Comparison of ENCODE assay signal across 19 cellular contexts in genomic region chr9:137891588-137892423, GRCh38. TPM values are rescaled to one million over a fixed set of nuclear protein-coding genes. Genes with fewer than 3 reads are reported as not detected.
DNase-seq lines count a peak whose midpoint lies in the region; ATAC-seq and TF ChIP-seq lines count a peak whose summit lies in the region.
"Had no signal": no experiment of that assay in that cellular context is flagged by ENCODE, and none has a peak within 500 bp of the region (broad histone marks: within the 10 kb centered on the region; RNA-seq: fewer than 3 reads in every experiment).

No MANE protein-coding gene starts in this region.

- H3K4me1 Mint-ChIP-seq in stimulated activated effector memory CD8-positive, alpha-beta T cell treated with anti-CD3 and anti-CD28 coated beads, Interleukin-12 subunit alpha, Interleukin-12 subunit beta, amount 100 ng/mL, for 72 hours, result no peaks in the 10 kb centered on the region
- H3K4me1 Mint-ChIP-seq in activated CD4-positive, alpha-beta memory T cell treated with anti-CD3 and anti-CD28 coated beads for 36 hours (ENCODE audit: low read depth), result no peaks in the 10 kb centered on the region

- no peaks in the 10 kb centered on the region for H3K36me3 ChIP-seq in HEK293 (ENCODE audit: control insufficient read depth in 2 of 2, insufficient read depth in 1 of 2, low read length in 2 of 2)
- H3K36me3 ChIP-seq: BE2C, MG63, SJSA1 had no signal

- H3K27ac Mint-ChIP-seq in stimulated activated effector memory CD8-positive, alpha-beta T cell treated with anti-CD3 and anti-CD28 coated beads, Interleukin-12 subunit alpha, Interleukin-12 subunit beta, amount 100 ng/mL, for 72 hours, result no peak overlapping the region
- H3K27ac Mint-ChIP-seq in activated CD4-positive, alpha-beta memory T cell treated with anti-CD3 and anti-CD28 coated beads for 36 hours, result no peak overlapping the region

- POLR2A ChIA-PET in HEK293 (lab: Yijun Ruan, JAX), result no interaction called here
- POLR2A ChIA-PET in activated CD4-positive, alpha-beta memory T cell treated with anti-CD3 and anti-CD28 coated beads for 36 hours (lab: Charles Lee), result no interaction called here

- peak; percentile 6 for ATAC-seq in stimulated activated effector memory CD8-positive, alpha-beta T cell treated with anti-CD3 and anti-CD28 coated beads, Interleukin-12 subunit alpha, Interleukin-12 subunit beta, amount 100 ng/mL, for 72 hours
- ATAC-seq: A549 had no signal

- no peaks in the 10 kb centered on the region for H3K27me3 Mint-ChIP-seq in activated CD4-positive, alpha-beta memory T cell treated with anti-CD3 and anti-CD28 coated beads for 36 hours

- H3K4me3 Mint-ChIP-seq in stimulated activated effector memory CD8-positive, alpha-beta T cell treated with anti-CD3 and anti-CD28 coated beads, Interleukin-12 subunit alpha, Interleukin-12 subunit beta, amount 100 ng/mL, for 72 hours, result no peak overlapping the region
- H3K4me3 Mint-ChIP-seq in activated CD4-positive, alpha-beta memory T cell treated with anti-CD3 and anti-CD28 coated beads for 36 hours, result no peak overlapping the region

- H3K27ac ChIP-seq in HEK293 (ENCODE audit: extremely low read depth, low read depth, low read length) (no peak overlapping the region), cingulate gyrus (ENCODE audit: low read depth, low read length) (peak overlapping the region; percentile 47)
- H3K27ac ChIP-seq: A549, SJSA1 had no signal

- CTCF ChIA-PET in HEK293 (lab: Yijun Ruan, JAX), result no interaction called here
- CTCF ChIA-PET in activated CD4-positive, alpha-beta memory T cell treated with anti-CD3 and anti-CD28 coated beads for 36 hours (lab: Charles Lee), result no interaction called here

- intact Hi-C loops in activated CD4-positive, alpha-beta memory T cell treated with anti-CD3 and anti-CD28 coated beads for 36 hours (cut with micrococcal nuclease), result no loop called here

- H3K9me3 ChIP-seq in HEK293 (ENCODE audit: control insufficient read depth, insufficient read depth, low read depth, low read length), result no peaks in the 10 kb centered on the region
- H3K9me3 ChIP-seq: BE2C, MG63, SJSA1 had no signal

- no peaks in the 10 kb centered on the region for H3K9me3 Mint-ChIP-seq in stimulated activated effector memory CD8-positive, alpha-beta T cell treated with anti-CD3 and anti-CD28 coated beads, Interleukin-12 subunit alpha, Interleukin-12 subunit beta, amount 100 ng/mL, for 72 hours
- no peaks in the 10 kb centered on the region for H3K9me3 Mint-ChIP-seq in activated CD4-positive, alpha-beta memory T cell treated with anti-CD3 and anti-CD28 coated beads for 36 hours

- peak; percentile 24 for DNase-seq in D341Med (ENCODE audit: low spot score)
- no peak for DNase-seq in stimulated activated effector memory CD8-positive, alpha-beta T cell treated with anti-CD3 and anti-CD28 coated beads, Interleukin-12 subunit alpha, Interleukin-12 subunit beta, amount 100 ng/mL, for 72 hours (ENCODE audit: low spot score in 2 of 2)
- no peak for DNase-seq in GF-D8 (lab: John Stamatoyannopoulos, UW)
- no peak for DNase-seq in retina
- DNase-seq in activated CD4-positive, alpha-beta memory T cell treated with anti-CD3 and anti-CD28 coated beads for 36 hours, result no peak
- DNase-seq: BE2C, GOT3, MG63, NCI-H1417, NCI-H1694 treated with DMSO at 0.1 percent for 48 hours, NCI-H2081 treated with DMSO at 0.1 percent for 48 hours, NCI-H524 treated with DMSO at 0.1 percent for 48 hours, NCI-H82 had no signal

- H3K36me3 Mint-ChIP-seq in stimulated activated effector memory CD8-positive, alpha-beta T cell treated with anti-CD3 and anti-CD28 coated beads, Interleukin-12 subunit alpha, Interleukin-12 subunit beta, amount 100 ng/mL, for 72 hours, result no peaks in the 10 kb centered on the region
- no peaks in the 10 kb centered on the region for H3K36me3 Mint-ChIP-seq in activated CD4-positive, alpha-beta memory T cell treated with anti-CD3 and anti-CD28 coated beads for 36 hours

- H3K4me1 ChIP-seq in HEK293 (ENCODE audit: control insufficient read depth, insufficient read depth, low read length), result no peaks in the 10 kb centered on the region
- H3K4me1 ChIP-seq: A549, BE2C, SJSA1 had no signal

- no peak overlapping the region for H3K4me3 ChIP-seq in HEK293 (ENCODE audit: low read depth, low read length)
- H3K4me3 ChIP-seq: A549, MG63, SJSA1 had no signal

- TF ChIP-seq CTCF in HEK293 (tag by site-specific recombination; IDR thresholded peaks at IDR 0.05), result no peak

TF ChIP-seq in HEK293, 187 proteins besides CTCF, POLR2A, EP300 and RAD21:
- TF ChIP-seq ZNF341 (tag by site-specific recombination; IDR thresholded peaks at IDR 0.05; ENCODE audit: low read depth), result peak; percentile 12; the same call in 1 of the 2 replicates
- no peak for TF ChIP-seq ZNF426 (tag by site-specific recombination; IDR thresholded peaks at IDR 0.05)
- no peak for TF ChIP-seq ZNF148 (tag by site-specific recombination; IDR thresholded peaks at IDR 0.05; ENCODE audit: borderline replicate concordance)
- peak; percentile 61; the same call in 1 of the 2 replicates for TF ChIP-seq ZNF548 (tag by site-specific recombination; IDR thresholded peaks at IDR 0.05)
- TF ChIP-seq ZSCAN30 (tag by site-specific recombination; IDR thresholded peaks at IDR 0.05), result no peak
TF ChIP-seq in HEK293: peak in this region for 2.

RNA-seq across cellular contexts. Expression of gene CACNA1B, which starts 14.2 kb away (rescaled TPM):
- under 1 TPM; 0.02 to 0.17 TPM for total RNA-seq in activated CD4-positive, alpha-beta memory T cell treated with anti-CD3 and anti-CD28 coated beads for 36 hours
- total RNA-seq: LHCN-M2, OCI-LY7 had no signal
